In the genomic region with DNA sequence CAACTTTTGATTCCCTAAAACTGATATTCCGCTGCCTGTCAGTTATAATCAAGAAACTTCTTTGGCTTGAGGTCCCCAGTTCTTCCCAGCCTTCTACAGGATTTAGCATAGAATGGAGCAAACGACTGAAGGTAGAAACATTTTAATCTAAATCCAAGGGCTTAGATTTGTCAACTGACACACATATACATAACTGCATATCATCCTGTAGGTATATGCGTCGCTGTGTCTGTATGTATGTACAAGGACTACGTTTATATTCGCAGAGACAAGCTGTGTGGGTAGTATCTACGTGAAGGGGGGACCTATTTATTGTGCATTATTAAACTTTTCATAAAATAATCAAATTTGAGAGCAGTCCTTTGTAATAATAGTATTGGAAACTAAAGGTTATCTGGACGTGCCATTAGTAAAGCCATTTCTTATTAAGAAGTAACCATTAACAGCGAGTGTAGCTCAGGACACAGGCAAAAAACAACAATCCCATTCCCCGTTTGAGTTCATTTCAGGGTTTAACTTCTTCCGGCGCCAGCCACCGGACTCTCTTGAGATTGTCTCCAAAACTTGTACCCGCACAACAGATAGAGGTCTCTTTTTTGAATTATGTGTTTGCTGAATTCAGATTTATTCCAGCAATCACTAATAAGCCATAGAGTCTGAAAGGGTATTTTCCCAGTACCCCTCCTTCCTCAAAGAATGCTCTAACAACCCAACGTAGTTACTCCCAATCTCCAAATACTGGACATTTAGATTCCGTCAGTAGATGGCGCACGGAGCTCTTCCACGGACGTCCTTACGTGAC, we compare ENCODE assay signal across 1 cellular context.
TF ChIP-seq lines count a peak whose summit lies in the region.

No MANE protein-coding gene starts in this region.

TF ChIP-seq in HepG2, 621 proteins besides CTCF, POLR2A, EP300 and RAD21 (continued from another document and continues in another):
- TF ChIP-seq PATZ1 (CRISPR knock-in tag; IDR thresholded peaks at IDR 0.05) (0 out of 2 replicates have a peak, but pooled peaks have one; percentile 29), RBFOX2 (IDR thresholded peaks at IDR 0.05; ENCODE audit: low read depth, low read length) (no peak), KDM3A (CRISPR knock-in tag; IDR thresholded peaks at IDR 0.05; ENCODE audit: low read depth) (no peak), ZNF740 (CRISPR knock-in tag; IDR thresholded peaks at IDR 0.05) (no peak), ZNF143 (CRISPR knock-in tag; IDR thresholded peaks at IDR 0.05) (no peak), YEATS4 (CRISPR knock-in tag; IDR thresholded peaks at IDR 0.05; ENCODE audit: borderline replicate concordance) (0 out of 2 replicates have a peak, but pooled peaks have one; percentile 26), SETDB1 (CRISPR knock-in tag; IDR thresholded peaks at IDR 0.05; ENCODE audit: borderline replicate concordance) (0 out of 2 replicates have a peak, but pooled peaks have one; percentile 2), ZSCAN12 (CRISPR knock-in tag; IDR thresholded peaks at IDR 0.05) (no peak), ASH2L (IDR thresholded peaks at IDR 0.05; ENCODE audit: insufficient read length, low read depth, low read length) (peak; percentile 17), RFX1 (IDR thresholded peaks at IDR 0.05) (no peak), IKZF1 (IDR thresholded peaks at IDR 0.05) (no peak), SNAPC2 (CRISPR knock-in tag; IDR thresholded peaks at IDR 0.05) (no peak), MEIS1 (CRISPR knock-in tag; IDR thresholded peaks at IDR 0.05; ENCODE audit: borderline replicate concordance) (no peak), NFIB (CRISPR knock-in tag; IDR thresholded peaks at IDR 0.05; ENCODE audit: borderline replicate concordance) (no peak), HES4 (CRISPR knock-in tag; IDR thresholded peaks at IDR 0.05; ENCODE audit: borderline replicate concordance) (no peak), NR2F6 (IDR thresholded peaks at IDR 0.05) (peak; percentile 50), NR2F6 (CRISPR knock-in tag; IDR thresholded peaks at IDR 0.05) (peak; percentile 58), ZNF276 (CRISPR knock-in tag; IDR thresholded peaks at IDR 0.05; ENCODE audit: low read depth) (no peak), RBAK (CRISPR knock-in tag; IDR thresholded peaks at IDR 0.05) (no peak), SOX13 (IDR thresholded peaks at IDR 0.05) (no peak), SOX13 (CRISPR knock-in tag; conservative IDR thresholded peaks at IDR 0.05 in 1 of 2, IDR thresholded peaks at IDR 0.05 in 1 of 2) (no peak; a peak in 1 of 4 replicates), KDM6A (CRISPR knock-in tag; IDR thresholded peaks at IDR 0.05; ENCODE audit: low read depth) (no peak), FOXK2 (IDR thresholded peaks at IDR 0.05) (no peak), ZNF264 (CRISPR knock-in tag; IDR thresholded peaks at IDR 0.05) (no peak), ETV6 (CRISPR knock-in tag; conservative IDR thresholded peaks at IDR 0.05) (no peak), RFXAP (CRISPR knock-in tag; IDR thresholded peaks at IDR 0.05; ENCODE audit: borderline replicate concordance) (no peak), SMC3 (IDR thresholded peaks at IDR 0.05; ENCODE audit: low read length) (peak; percentile 78), SMARCE1 (IDR thresholded peaks at IDR 0.05; ENCODE audit: borderline replicate concordance) (no peak), EZH2 (conservative IDR thresholded peaks at IDR 0.05; ENCODE audit: low read depth, low read length) (no peak), ZBTB7A (CRISPR knock-in tag; IDR thresholded peaks at IDR 0.05) (no peak), SMAD9 (CRISPR knock-in tag; IDR thresholded peaks at IDR 0.05) (no peak)
- TF ChIP-seq, protein P1, sequence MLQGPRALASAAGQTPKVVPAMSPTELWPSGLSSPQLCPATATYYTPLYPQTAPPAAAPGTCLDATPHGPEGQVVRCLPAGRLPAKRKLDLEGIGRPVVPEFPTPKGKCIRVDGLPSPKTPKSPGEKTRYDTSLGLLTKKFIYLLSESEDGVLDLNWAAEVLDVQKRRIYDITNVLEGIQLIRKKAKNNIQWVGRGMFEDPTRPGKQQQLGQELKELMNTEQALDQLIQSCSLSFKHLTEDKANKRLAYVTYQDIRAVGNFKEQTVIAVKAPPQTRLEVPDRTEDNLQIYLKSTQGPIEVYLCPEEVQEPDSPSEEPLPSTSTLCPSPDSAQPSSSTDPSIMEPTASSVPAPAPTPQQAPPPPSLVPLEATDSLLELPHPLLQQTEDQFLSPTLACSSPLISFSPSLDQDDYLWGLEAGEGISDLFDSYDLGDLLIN (CRISPR knock-in tag; IDR thresholded peaks at IDR 0.05; ENCODE audit: borderline replicate concordance): no peak
- TF ChIP-seq, protein P2, sequence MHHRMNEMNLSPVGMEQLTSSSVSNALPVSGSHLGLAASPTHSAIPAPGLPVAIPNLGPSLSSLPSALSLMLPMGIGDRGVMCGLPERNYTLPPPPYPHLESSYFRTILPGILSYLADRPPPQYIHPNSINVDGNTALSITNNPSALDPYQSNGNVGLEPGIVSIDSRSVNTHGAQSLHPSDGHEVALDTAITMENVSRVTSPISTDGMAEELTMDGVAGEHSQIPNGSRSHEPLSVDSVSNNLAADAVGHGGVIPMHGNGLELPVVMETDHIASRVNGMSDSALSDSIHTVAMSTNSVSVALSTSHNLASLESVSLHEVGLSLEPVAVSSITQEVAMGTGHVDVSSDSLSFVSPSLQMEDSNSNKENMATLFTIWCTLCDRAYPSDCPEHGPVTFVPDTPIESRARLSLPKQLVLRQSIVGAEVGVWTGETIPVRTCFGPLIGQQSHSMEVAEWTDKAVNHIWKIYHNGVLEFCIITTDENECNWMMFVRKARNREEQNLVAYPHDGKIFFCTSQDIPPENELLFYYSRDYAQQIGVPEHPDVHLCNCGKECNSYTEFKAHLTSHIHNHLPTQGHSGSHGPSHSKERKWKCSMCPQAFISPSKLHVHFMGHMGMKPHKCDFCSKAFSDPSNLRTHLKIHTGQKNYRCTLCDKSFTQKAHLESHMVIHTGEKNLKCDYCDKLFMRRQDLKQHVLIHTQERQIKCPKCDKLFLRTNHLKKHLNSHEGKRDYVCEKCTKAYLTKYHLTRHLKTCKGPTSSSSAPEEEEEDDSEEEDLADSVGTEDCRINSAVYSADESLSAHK (CRISPR knock-in tag; IDR thresholded peaks at IDR 0.05; ENCODE audit: borderline replicate concordance): no peak
- TF ChIP-seq, protein P3, sequence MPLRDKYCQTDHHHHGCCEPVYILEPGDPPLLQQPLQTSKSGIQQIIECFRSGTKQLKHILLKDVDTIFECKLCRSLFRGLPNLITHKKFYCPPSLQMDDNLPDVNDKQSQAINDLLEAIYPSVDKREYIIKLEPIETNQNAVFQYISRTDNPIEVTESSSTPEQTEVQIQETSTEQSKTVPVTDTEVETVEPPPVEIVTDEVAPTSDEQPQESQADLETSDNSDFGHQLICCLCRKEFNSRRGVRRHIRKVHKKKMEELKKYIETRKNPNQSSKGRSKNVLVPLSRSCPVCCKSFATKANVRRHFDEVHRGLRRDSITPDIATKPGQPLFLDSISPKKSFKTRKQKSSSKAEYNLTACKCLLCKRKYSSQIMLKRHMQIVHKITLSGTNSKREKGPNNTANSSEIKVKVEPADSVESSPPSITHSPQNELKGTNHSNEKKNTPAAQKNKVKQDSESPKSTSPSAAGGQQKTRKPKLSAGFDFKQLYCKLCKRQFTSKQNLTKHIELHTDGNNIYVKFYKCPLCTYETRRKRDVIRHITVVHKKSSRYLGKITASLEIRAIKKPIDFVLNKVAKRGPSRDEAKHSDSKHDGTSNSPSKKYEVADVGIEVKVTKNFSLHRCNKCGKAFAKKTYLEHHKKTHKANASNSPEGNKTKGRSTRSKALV (CRISPR knock-in tag; IDR thresholded peaks at IDR 0.05): no peak
- TF ChIP-seq, protein P4, sequence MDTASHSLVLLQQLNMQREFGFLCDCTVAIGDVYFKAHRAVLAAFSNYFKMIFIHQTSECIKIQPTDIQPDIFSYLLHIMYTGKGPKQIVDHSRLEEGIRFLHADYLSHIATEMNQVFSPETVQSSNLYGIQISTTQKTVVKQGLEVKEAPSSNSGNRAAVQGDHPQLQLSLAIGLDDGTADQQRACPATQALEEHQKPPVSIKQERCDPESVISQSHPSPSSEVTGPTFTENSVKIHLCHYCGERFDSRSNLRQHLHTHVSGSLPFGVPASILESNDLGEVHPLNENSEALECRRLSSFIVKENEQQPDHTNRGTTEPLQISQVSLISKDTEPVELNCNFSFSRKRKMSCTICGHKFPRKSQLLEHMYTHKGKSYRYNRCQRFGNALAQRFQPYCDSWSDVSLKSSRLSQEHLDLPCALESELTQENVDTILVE (CRISPR knock-in tag; IDR thresholded peaks at IDR 0.05): no peak
- TF ChIP-seq, protein P5, sequence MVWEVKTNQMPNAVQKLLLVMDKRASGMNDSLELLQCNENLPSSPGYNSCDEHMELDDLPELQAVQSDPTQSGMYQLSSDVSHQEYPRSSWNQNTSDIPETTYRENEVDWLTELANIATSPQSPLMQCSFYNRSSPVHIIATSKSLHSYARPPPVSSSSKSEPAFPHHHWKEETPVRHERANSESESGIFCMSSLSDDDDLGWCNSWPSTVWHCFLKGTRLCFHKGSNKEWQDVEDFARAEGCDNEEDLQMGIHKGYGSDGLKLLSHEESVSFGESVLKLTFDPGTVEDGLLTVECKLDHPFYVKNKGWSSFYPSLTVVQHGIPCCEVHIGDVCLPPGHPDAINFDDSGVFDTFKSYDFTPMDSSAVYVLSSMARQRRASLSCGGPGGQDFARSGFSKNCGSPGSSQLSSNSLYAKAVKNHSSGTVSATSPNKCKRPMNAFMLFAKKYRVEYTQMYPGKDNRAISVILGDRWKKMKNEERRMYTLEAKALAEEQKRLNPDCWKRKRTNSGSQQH (CRISPR knock-in tag; IDR thresholded peaks at IDR 0.05; ENCODE audit: low read depth): no peak
- TF ChIP-seq, protein P6, sequence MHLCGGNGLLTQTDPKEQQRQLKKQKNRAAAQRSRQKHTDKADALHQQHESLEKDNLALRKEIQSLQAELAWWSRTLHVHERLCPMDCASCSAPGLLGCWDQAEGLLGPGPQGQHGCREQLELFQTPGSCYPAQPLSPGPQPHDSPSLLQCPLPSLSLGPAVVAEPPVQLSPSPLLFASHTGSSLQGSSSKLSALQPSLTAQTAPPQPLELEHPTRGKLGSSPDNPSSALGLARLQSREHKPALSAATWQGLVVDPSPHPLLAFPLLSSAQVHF (CRISPR knock-in tag; IDR thresholded peaks at IDR 0.05): no peak
- TF ChIP-seq, protein P7, sequence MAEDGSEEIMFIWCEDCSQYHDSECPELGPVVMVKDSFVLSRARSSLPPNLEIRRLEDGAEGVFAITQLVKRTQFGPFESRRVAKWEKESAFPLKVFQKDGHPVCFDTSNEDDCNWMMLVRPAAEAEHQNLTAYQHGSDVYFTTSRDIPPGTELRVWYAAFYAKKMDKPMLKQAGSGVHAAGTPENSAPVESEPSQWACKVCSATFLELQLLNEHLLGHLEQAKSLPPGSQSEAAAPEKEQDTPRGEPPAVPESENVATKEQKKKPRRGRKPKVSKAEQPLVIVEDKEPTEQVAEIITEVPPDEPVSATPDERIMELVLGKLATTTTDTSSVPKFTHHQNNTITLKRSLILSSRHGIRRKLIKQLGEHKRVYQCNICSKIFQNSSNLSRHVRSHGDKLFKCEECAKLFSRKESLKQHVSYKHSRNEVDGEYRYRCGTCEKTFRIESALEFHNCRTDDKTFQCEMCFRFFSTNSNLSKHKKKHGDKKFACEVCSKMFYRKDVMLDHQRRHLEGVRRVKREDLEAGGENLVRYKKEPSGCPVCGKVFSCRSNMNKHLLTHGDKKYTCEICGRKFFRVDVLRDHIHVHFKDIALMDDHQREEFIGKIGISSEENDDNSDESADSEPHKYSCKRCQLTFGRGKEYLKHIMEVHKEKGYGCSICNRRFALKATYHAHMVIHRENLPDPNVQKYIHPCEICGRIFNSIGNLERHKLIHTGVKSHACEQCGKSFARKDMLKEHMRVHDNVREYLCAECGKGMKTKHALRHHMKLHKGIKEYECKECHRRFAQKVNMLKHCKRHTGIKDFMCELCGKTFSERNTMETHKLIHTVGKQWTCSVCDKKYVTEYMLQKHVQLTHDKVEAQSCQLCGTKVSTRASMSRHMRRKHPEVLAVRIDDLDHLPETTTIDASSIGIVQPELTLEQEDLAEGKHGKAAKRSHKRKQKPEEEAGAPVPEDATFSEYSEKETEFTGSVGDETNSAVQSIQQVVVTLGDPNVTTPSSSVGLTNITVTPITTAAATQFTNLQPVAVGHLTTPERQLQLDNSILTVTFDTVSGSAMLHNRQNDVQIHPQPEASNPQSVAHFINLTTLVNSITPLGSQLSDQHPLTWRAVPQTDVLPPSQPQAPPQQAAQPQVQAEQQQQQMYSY (CRISPR knock-in tag; IDR thresholded peaks at IDR 0.05): peak; percentile 96
- TF ChIP-seq, protein P8, sequence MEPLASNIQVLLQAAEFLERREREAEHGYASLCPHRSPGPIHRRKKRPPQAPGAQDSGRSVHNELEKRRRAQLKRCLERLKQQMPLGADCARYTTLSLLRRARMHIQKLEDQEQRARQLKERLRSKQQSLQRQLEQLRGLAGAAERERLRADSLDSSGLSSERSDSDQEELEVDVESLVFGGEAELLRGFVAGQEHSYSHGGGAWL (CRISPR knock-in tag; IDR thresholded peaks at IDR 0.05): no peak
